Comparison of ENCODE assay signal across 19 cellular contexts in genomic region chr14:101639257-101639833, GRCh38.
DNase-seq lines count a peak whose midpoint lies in the region; ATAC-seq and TF ChIP-seq lines count a peak whose summit lies in the region.
"Had no signal": no experiment of that assay in that cellular context is flagged by ENCODE, and none has a peak within 500 bp of the region (broad histone marks: within the 10 kb centered on the region; RNA-seq: fewer than 3 reads in every experiment).

No MANE protein-coding gene starts in this region.

- no peak overlapping the region for H3K4me3 Mint-ChIP-seq in activated T-helper 1 cell treated with anti-CD3 and anti-CD28 coated beads, Interleukin-12 subunit alpha, Interleukin-12 subunit beta, Interleukin-2, Interleukin-4 antibody, amounts not matched to agents 30 ng/mL and 10 ng/mL and 1 ng/mL, durations not matched to agents 14 hours and 24 hours and 36 hours
- H3K4me3 Mint-ChIP-seq in CD8-positive, alpha-beta T cell: no peak overlapping the region
- H3K4me3 Mint-ChIP-seq: B cell; CD4-positive, CD25-positive, alpha-beta regulatory T cell; CD8-positive, alpha-beta memory T cell; GM23338; HFFc6 had no signal

- peaks cover 19% of the 10 kb centered on the region for H3K9me3 ChIP-seq in adipocyte (ENCODE audit: control insufficient read depth, low read length)
- no peaks in the 10 kb centered on the region for H3K9me3 ChIP-seq in CD8-positive, alpha-beta T cell (ENCODE audit: low read length)
- H3K9me3 ChIP-seq: HAP-1 had no signal

- peaks cover 8% of the 10 kb centered on the region for H3K4me1 ChIP-seq in adipocyte (ENCODE audit: control insufficient read depth, insufficient read depth, low read length)
- H3K4me1 ChIP-seq in CD8-positive, alpha-beta T cell (ENCODE audit: insufficient read depth, low read length): no peaks in the 10 kb centered on the region
- H3K4me1 ChIP-seq: HAP-1 had no signal

- H3K27me3 ChIP-seq in adipocyte (replicated peaks; ENCODE audit: control insufficient read depth, insufficient read depth, low read length): peaks cover 6% of the 10 kb centered on the region
- no peaks in the 10 kb centered on the region for H3K27me3 ChIP-seq in CD8-positive, alpha-beta T cell (ENCODE audit: insufficient read depth, low read length)
- H3K27me3 ChIP-seq: BLaER1 had no signal

- CTCF ChIA-PET in CD8-positive, alpha-beta T cell (lab: Charles Lee): interaction anchor here (1.9 kb wide), 1 partner anchor 12 kb away, joined by 6 read pairs; no protein-coding TSS in a partner anchor

- TF ChIP-seq CTCF in CD8-positive, alpha-beta T cell (IDR thresholded peaks at IDR 0.05): no peak

- H3K36me3 Mint-ChIP-seq in activated T-helper 1 cell treated with anti-CD3 and anti-CD28 coated beads, Interleukin-12 subunit alpha, Interleukin-12 subunit beta, Interleukin-2, Interleukin-4 antibody, amounts not matched to agents 30 ng/mL and 10 ng/mL and 1 ng/mL, durations not matched to agents 14 hours and 24 hours and 36 hours (ENCODE audit: low read depth): no peaks in the 10 kb centered on the region
- no peaks in the 10 kb centered on the region for H3K36me3 Mint-ChIP-seq in CD8-positive, alpha-beta T cell
- H3K36me3 Mint-ChIP-seq: CD4-positive, CD25-positive, alpha-beta regulatory T cell; CD8-positive, alpha-beta memory T cell had no signal

- H3K4me1 Mint-ChIP-seq in activated T-helper 1 cell treated with anti-CD3 and anti-CD28 coated beads, Interleukin-12 subunit alpha, Interleukin-12 subunit beta, Interleukin-2, Interleukin-4 antibody, amounts not matched to agents 30 ng/mL and 10 ng/mL and 1 ng/mL, durations not matched to agents 14 hours and 24 hours and 36 hours (ENCODE audit: low read depth): peaks cover 7% of the 10 kb centered on the region
- peaks cover under 1% of the 10 kb centered on the region for H3K4me1 Mint-ChIP-seq in CD8-positive, alpha-beta T cell (ENCODE audit: low read depth)
- H3K4me1 Mint-ChIP-seq: B cell, GM23338 had no signal

- ATAC-seq in CD8-positive, alpha-beta T cell: no peak
- ATAC-seq: GM12878, GM23338 had no signal

- H3K4me3 ChIP-seq in adipocyte (ENCODE audit: low read length): no peak overlapping the region
- no peak overlapping the region for H3K4me3 ChIP-seq in CD8-positive, alpha-beta T cell (ENCODE audit: low read depth, low read length)
- H3K4me3 ChIP-seq: BLaER1, GM12878, GM23338, HAP-1 had no signal

- intact Hi-C loops in activated T-helper 1 cell treated with anti-CD3 and anti-CD28 coated beads, Interleukin-12 subunit alpha, Interleukin-12 subunit beta, Interleukin-2, Interleukin-4 antibody, amounts not matched to agents 30 ng/mL and 10 ng/mL and 1 ng/mL, durations not matched to agents 14 hours and 24 hours and 36 hours (cut with micrococcal nuclease): no loop called here
- intact Hi-C loops in CD8-positive, alpha-beta T cell (cut with DNase I, micrococcal nuclease): no loop called here

- peaks cover 42% of the 10 kb centered on the region for H3K27me3 Mint-ChIP-seq in activated T-helper 1 cell treated with anti-CD3 and anti-CD28 coated beads, Interleukin-12 subunit alpha, Interleukin-12 subunit beta, Interleukin-2, Interleukin-4 antibody, amounts not matched to agents 30 ng/mL and 10 ng/mL and 1 ng/mL, durations not matched to agents 14 hours and 24 hours and 36 hours (ENCODE audit: insufficient read depth)
- H3K27me3 Mint-ChIP-seq in CD8-positive, alpha-beta T cell (ENCODE audit: low read depth): peaks cover 27% of the 10 kb centered on the region
- H3K27me3 Mint-ChIP-seq: CD4-positive, CD25-positive, alpha-beta regulatory T cell had no signal

- no peaks in the 10 kb centered on the region for H3K9me3 Mint-ChIP-seq in activated T-helper 1 cell treated with anti-CD3 and anti-CD28 coated beads, Interleukin-12 subunit alpha, Interleukin-12 subunit beta, Interleukin-2, Interleukin-4 antibody, amounts not matched to agents 30 ng/mL and 10 ng/mL and 1 ng/mL, durations not matched to agents 14 hours and 24 hours and 36 hours
- no peaks in the 10 kb centered on the region for H3K9me3 Mint-ChIP-seq in CD8-positive, alpha-beta T cell
- H3K9me3 Mint-ChIP-seq: CD8-positive, alpha-beta memory T cell had no signal

- H3K9ac ChIP-seq in adipocyte (ENCODE audit: low read length): peak overlapping the region; percentile 52
- H3K9ac ChIP-seq: BLaER1 had no signal

- DNase-seq in adipocyte (ENCODE audit: low read depth) (no peak), inferior parietal cortex (ENCODE audit: extremely low spot score) (peak; percentile 20), retina (peak; percentile 71), MV-4-11 (lab: John Stamatoyannopoulos, UW) (no peak)
- no peak for DNase-seq in activated T-helper 1 cell treated with anti-CD3 and anti-CD28 coated beads, Interleukin-12 subunit alpha, Interleukin-12 subunit beta, Interleukin-2, Interleukin-4 antibody, amounts not matched to agents 30 ng/mL and 10 ng/mL and 1 ng/mL, durations not matched to agents 14 hours and 24 hours and 36 hours (ENCODE audit: low spot score)
- no peak for DNase-seq in CD8-positive, alpha-beta T cell
- DNase-seq: CD4-positive, CD25-positive, alpha-beta regulatory T cell; CD8-positive, alpha-beta memory T cell; DMS 273 treated with DMSO at 0.1 percent for 48 hours; DMS79; EL; GDM1; HFFc6 had no signal

- no peaks in the 10 kb centered on the region for H3K36me3 ChIP-seq in adipocyte (ENCODE audit: control insufficient read depth, insufficient read depth, low read length, severe bottlenecking)
- H3K36me3 ChIP-seq in CD8-positive, alpha-beta T cell (ENCODE audit: insufficient read depth, low read length): no peaks in the 10 kb centered on the region
- H3K36me3 ChIP-seq: BLaER1, HAP-1 had no signal

- H3K27ac ChIP-seq in CD8-positive, alpha-beta T cell (ENCODE audit: low read depth, low read length): no peak overlapping the region
- H3K27ac ChIP-seq: BLaER1, C4-2B had no signal

- H3K27ac Mint-ChIP-seq in activated T-helper 1 cell treated with anti-CD3 and anti-CD28 coated beads, Interleukin-12 subunit alpha, Interleukin-12 subunit beta, Interleukin-2, Interleukin-4 antibody, amounts not matched to agents 30 ng/mL and 10 ng/mL and 1 ng/mL, durations not matched to agents 14 hours and 24 hours and 36 hours: no peak overlapping the region
- H3K27ac Mint-ChIP-seq in CD8-positive, alpha-beta T cell: no peak overlapping the region
- H3K27ac Mint-ChIP-seq: B cell; CD4-positive, CD25-positive, alpha-beta regulatory T cell; CD8-positive, alpha-beta memory T cell; GM23338; HFFc6 had no signal

- POLR2A ChIA-PET in CD8-positive, alpha-beta T cell (lab: Charles Lee): no interaction called here

Comparison
In these comparisons a context has a peak if more than half of its experiments do, and no peak if none do; other contexts are left out.
1. DNase-seq: peak in inferior parietal cortex (single experiment) and retina (single experiment); none in adipocyte (single experiment), MV-4-11 (single experiment), activated T-helper 1 cell treated with anti-CD3 and anti-CD28 coated beads, Interleukin-12 subunit alpha, Interleukin-12 subunit beta, Interleukin-2, Interleukin-4 antibody, amounts not matched to agents 30 ng/mL and 10 ng/mL and 1 ng/mL, durations not matched to agents 14 hours and 24 hours and 36 hours (single experiment) and CD8-positive, alpha-beta T cell (0 of 7).